9 cellular contexts compared by ENCODE assay signal in the genomic region with DNA sequence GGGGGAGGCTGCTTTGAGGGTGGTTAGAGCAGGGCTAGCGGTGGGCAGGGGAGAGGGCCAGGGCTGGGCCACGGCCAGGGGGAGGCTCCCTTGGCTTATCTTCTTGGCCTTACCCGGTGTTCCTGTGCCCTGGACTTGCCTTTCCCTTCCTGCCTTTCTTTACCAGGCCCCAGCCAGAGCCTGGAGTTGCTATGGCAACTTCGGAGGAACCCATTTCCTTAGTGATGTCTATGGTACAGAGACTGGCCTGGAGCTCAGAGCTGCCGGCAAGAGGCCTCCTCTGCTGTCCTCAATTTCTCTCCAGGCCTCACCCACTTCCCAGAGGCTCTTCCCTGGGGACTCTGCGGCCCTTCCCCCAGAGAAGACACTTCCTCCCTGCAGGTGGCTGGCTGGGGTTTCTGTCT. TPM values are rescaled to one million over a fixed set of nuclear protein-coding genes. Genes with fewer than 3 reads are reported as not detected.
DNase-seq lines count a peak whose midpoint lies in the region; ATAC-seq and TF ChIP-seq lines count a peak whose summit lies in the region.
"Had no signal": no experiment of that assay in that cellular context is flagged by ENCODE, and none has a peak within 500 bp of the region (broad histone marks: within the 10 kb centered on the region; RNA-seq: fewer than 3 reads in every experiment).

No MANE protein-coding gene starts in this region.

- ATAC-seq in left ventricle myocardium superior = peak; percentile 70

- TF ChIP-seq CTCF in adrenal gland (IDR thresholded peaks at IDR 0.05) = no peak
- no peak for TF ChIP-seq CTCF in tibial artery (IDR thresholded peaks at IDR 0.05)

- H3K4me3 ChIP-seq in adrenal gland = no peak overlapping the region
- peak overlapping the region; percentile 77 to 85 for H3K4me3 ChIP-seq in tibial artery

- intact Hi-C loops in adrenal gland (cut with DNase I) = no loop called here
- intact Hi-C loops in left ventricle myocardium superior (cut with micrococcal nuclease) = no loop called here
- intact Hi-C loops in tibial artery (cut with DNase I; ENCODE audit: low total_unique reads) = no loop called here

- H3K4me1 ChIP-seq in adrenal gland (replicated peaks in 1 of 2) (peaks cover 0 to 12% of the 10 kb centered on the region in 2 donors), tibial artery (peaks cover 0 to 88% (median 81%) of the 10 kb centered on the region in 4 donors)

- peak overlapping the region in 2 of 5 donors; percentile 40 to 65 for H3K27ac ChIP-seq in adrenal gland
- peak overlapping the region; percentile 96 to 97 for H3K27ac ChIP-seq in tibial artery
- H3K27ac ChIP-seq: parathyroid adenoma had no signal

- no peak for TF ChIP-seq POLR2A in adrenal gland (IDR thresholded peaks at IDR 0.05)

- 42 to 53% (median 49%) methylated on average over 4 to 6 of the region's 6 CpGs for WGBS in adrenal gland, 4 donors

- DNase-seq in NCI-H345 (lab: John Stamatoyannopoulos, UW) (peak; percentile 7), NCI-H345 treated with DMSO at 0.1 percent for 48 hours (lab: John Stamatoyannopoulos, UW; ENCODE audit: unreplicated experiment) (no peak), adrenal gland (peak in 4 of 7 donors; percentile 19 to 89 (median 44)), left ventricle myocardium superior (peak; percentile 65), tibial artery (peak; percentile 78 to 94), NCI-H2029 treated with DMSO at 0.1 percent for 48 hours (lab: John Stamatoyannopoulos, UW) (no peak), HuH-7.5 (ENCODE audit: low spot score) (no peak)
- DNase-seq in stimulated activated CD8-positive, alpha-beta memory T cell treated with anti-CD3 and anti-CD28 coated beads, Interleukin-4, amount 100 ng/mL, for 48 hours = no peak

- H3K9me3 ChIP-seq in adrenal gland (replicated peaks in 1 of 3) = no peaks in the 10 kb centered on the region
- no peaks in the 10 kb centered on the region for H3K9me3 ChIP-seq in tibial artery

- H3K36me3 ChIP-seq in adrenal gland (replicated peaks in 1 of 2) (no peaks in the 10 kb centered on the region), tibial artery (peaks cover 10 to 41% (median 34%) of the 10 kb centered on the region in 3 donors)

- H3K27me3 ChIP-seq in adrenal gland = peaks cover 24% of the 10 kb centered on the region
- H3K27me3 ChIP-seq in tibial artery = no peaks in the 10 kb centered on the region

RNA-seq across cellular contexts. Expression of gene SPEG, which starts 11.5 kb away (rescaled TPM):
- total RNA-seq in adrenal gland (10 to 100 TPM in 1 of 8 donors, 1 to 10 TPM in 5, under 1 TPM in 2; 0.66 to 14.8 (median 3.9) TPM), left ventricle myocardium superior (111 TPM)
- 100 to 1,000 TPM in 1 of 3 donors, 10 to 100 TPM in 1, 1 to 10 TPM in 1; 4.3 to 178 (median 40.1) TPM for polyA plus RNA-seq in adrenal gland

RNA-seq across cellular contexts. Expression of gene DES, which starts 27.9 kb away (rescaled TPM):
- total RNA-seq in adrenal gland = 10 to 100 TPM in 3 of 8 donors, 1 to 10 TPM in 5; 2.0 to 46.5 (median 8.6) TPM
- polyA plus RNA-seq in adrenal gland = 100 to 1,000 TPM in 1 of 3 donors, 10 to 100 TPM in 2; 58.4 to 283 (median 60.1) TPM
- total RNA-seq in left ventricle myocardium superior = 14,457 TPM

RNA-seq across cellular contexts. Expression of gene GMPPA, which starts 52.6 kb away (rescaled TPM):
- total RNA-seq in adrenal gland (10 to 100 TPM; 23.0 to 60.6 (median 26.4) TPM), left ventricle myocardium superior (21.6 TPM)
- 10 to 100 TPM; 36.8 to 72.2 (median 38.5) TPM for polyA plus RNA-seq in adrenal gland

RNA-seq across cellular contexts. Expression of gene DNPEP, which starts 58.4 kb away (rescaled TPM):
- total RNA-seq in adrenal gland (10 to 100 TPM; 33.5 to 59.2 (median 53.5) TPM), left ventricle myocardium superior (74.8 TPM)
- 100 to 1,000 TPM in 1 of 3 donors, 10 to 100 TPM in 2; 30.0 to 107 (median 93.9) TPM for polyA plus RNA-seq in adrenal gland

Comparison
In these comparisons a context has a peak if more than half of its experiments do, and no peak if none do; other contexts are left out.
1. DNase-seq: peak in NCI-H345 (single experiment), adrenal gland (4 of 7), left ventricle myocardium superior (single experiment) and tibial artery (2 of 2); none in NCI-H345 treated with DMSO at 0.1 percent for 48 hours (single experiment), NCI-H2029 treated with DMSO at 0.1 percent for 48 hours (single experiment), HuH-7.5 (single experiment) and stimulated activated CD8-positive, alpha-beta memory T cell treated with anti-CD3 and anti-CD28 coated beads, Interleukin-4, amount 100 ng/mL, for 48 hours (single experiment).
2. H3K4me3 ChIP-seq: peak in tibial artery (2 of 2); none in adrenal gland (0 of 4).
3. RNA of gene DES, which starts 27.9 kb away (total RNA-seq): 14,457 TPM in left ventricle myocardium superior (single experiment); 2.0 to 46.5 TPM in adrenal gland; every median in the first group is over 100 times any median in the second.